In the genomic region with DNA sequence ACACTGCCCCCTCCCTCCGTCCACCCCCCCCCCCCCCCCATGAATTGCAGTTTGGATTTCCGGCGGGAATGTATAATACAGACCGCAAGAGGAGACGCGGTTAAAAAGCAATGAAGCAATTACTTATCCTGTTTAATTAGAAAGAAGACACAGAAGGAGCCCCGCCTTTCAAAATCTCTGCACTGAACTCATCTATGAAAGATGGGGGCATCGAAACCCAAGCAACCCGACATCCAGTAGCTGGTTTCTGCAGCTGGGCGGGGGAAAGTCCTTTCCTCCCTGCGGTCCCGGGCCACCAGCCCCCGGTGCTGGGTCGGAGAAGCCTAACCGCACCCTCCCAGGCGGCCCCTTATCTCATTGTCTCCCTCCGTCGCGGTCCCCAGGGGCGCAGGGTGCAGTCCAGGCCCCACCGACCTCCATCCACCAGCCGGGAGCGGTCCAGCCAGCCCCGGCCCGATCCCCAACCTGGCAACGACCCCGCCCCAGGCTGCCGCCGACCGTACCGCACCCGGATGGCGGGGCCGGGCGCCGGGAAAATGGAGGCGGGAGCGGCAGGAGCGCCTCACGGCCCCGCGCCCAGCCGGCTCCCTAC, we compare ENCODE assay signal across 7 cellular contexts. TPM values are rescaled to one million over a fixed set of nuclear protein-coding genes. Genes with fewer than 3 reads are reported as not detected.
DNase-seq lines count a peak whose midpoint lies in the region; ATAC-seq, FAIRE-seq and TF ChIP-seq lines count a peak whose summit lies in the region.

No MANE protein-coding gene starts in this region.

- ATAC-seq in GM18867 (IDR thresholded peaks at IDR 0.05; ENCODE audit: unreplicated experiment) (peak; percentile 31), HG03039 (IDR thresholded peaks at IDR 0.05; ENCODE audit: unreplicated experiment) (peak; percentile 23), body of pancreas (no peak)

- TF ChIP-seq RAD21 in SK-N-SH (IDR thresholded peaks at IDR 0.05; ENCODE audit: low read length): no peak

- CTCF ChIA-PET in SK-N-SH (lab: Yijun Ruan, JAX): interaction anchor here (0.9 to 1.0 kb wide), 2 partner anchors 70 to 79 kb away, joined by 3 to 4 read pairs; no protein-coding TSS in a partner anchor

- H3K27ac ChIP-seq in SK-N-SH (ENCODE audit: low read depth in 2 of 2, low read length in 1 of 2) (peak overlapping the region; percentile 83 to 84), body of pancreas (peak overlapping the region; percentile 83 to 94 (median 88)), kidney (ENCODE audit: low read depth in 2 of 2, low read length in 2 of 2) (peak overlapping the region; percentile 82 to 88)

- H3K27me3 ChIP-seq in SK-N-SH (ENCODE audit: insufficient read depth): no peaks in the 10 kb centered on the region
- H3K27me3 ChIP-seq in body of pancreas: no peaks in the 10 kb centered on the region

- H4K20me1 ChIP-seq in SK-N-SH (ENCODE audit: insufficient read depth): peaks cover 31% of the 10 kb centered on the region

- H3K4me3 ChIP-seq in SK-N-SH (ENCODE audit: low read depth in 2 of 2, low read length in 1 of 2) (peak overlapping the region; percentile 92 to 95), body of pancreas (peak overlapping the region; percentile 89 to 95), kidney (ENCODE audit: low read length in 2 of 2) (peak overlapping the region; percentile 82 to 92)

- H3K9me2 ChIP-seq in SK-N-SH: no peaks in the 10 kb centered on the region

- peaks cover 4 to 10% of the 10 kb centered on the region in 2 experiments; a peak in 2 of 4 replicates for H3K4me1 ChIP-seq in SK-N-SH (ENCODE audit: control insufficient read depth in 1 of 2, insufficient read depth in 2 of 2, low read depth in 1 of 2, low read length in 1 of 2)
- H3K4me1 ChIP-seq in body of pancreas: peaks cover 11% of the 10 kb centered on the region
- H3K4me1 ChIP-seq in kidney (ENCODE audit: control insufficient read depth in 1 of 2, insufficient read depth in 1 of 2, low read depth in 1 of 2, low read length in 2 of 2): peaks cover 0 to 11% of the 10 kb centered on the region in 2 donors

- TF ChIP-seq CTCF in SK-N-SH (IDR thresholded peaks at IDR 0.05) (no peak), body of pancreas (IDR thresholded peaks at IDR 0.05) (peak in 1 of 7 experiments; percentile 7), kidney (IDR thresholded peaks at IDR 0.05; ENCODE audit: borderline replicate concordance, extremely low read depth, insufficient read depth) (no peak)

- H3K36me3 ChIP-seq in SK-N-SH (replicated peaks in 1 of 2; ENCODE audit: control insufficient read depth in 1 of 2, insufficient read depth in 2 of 2, low read length in 1 of 2): peaks cover 0 to 4% of the 10 kb centered on the region in 2 experiments
- H3K36me3 ChIP-seq in body of pancreas (replicated peaks in 1 of 2; ENCODE audit: insufficient read depth in 1 of 2, low read depth in 2 of 2): no peaks in the 10 kb centered on the region
- no peaks in the 10 kb centered on the region for H3K36me3 ChIP-seq in kidney (ENCODE audit: control insufficient read depth in 1 of 2, insufficient read depth in 2 of 2, low read length in 2 of 2)

- H3K9me3 ChIP-seq in SK-N-SH (no peaks in the 10 kb centered on the region), body of pancreas (no peaks in the 10 kb centered on the region), kidney (ENCODE audit: control insufficient read depth in 1 of 2, low read length in 2 of 2) (no peaks in the 10 kb centered on the region)

- under 1% methylated on average over 21 of the region's 43 CpGs for WGBS in SK-N-SH (ENCODE audit: low lambda C conversion rate)
- 0% methylated on average over 16 to 42 of the region's 43 CpGs for WGBS in body of pancreas, 2 donors

- no peak for FAIRE-seq in kidney (lab: Jason Lieb, UNC)

- intact Hi-C loops in body of pancreas (cut with DNase I): no loop called here
- intact Hi-C loops in kidney (cut with DNase I): no loop called here

- H3F3A ChIP-seq in SK-N-SH (replicated peaks; ENCODE audit: insufficient read depth): peaks cover 23% of the 10 kb centered on the region

- POLR2A ChIA-PET in SK-N-SH (lab: Yijun Ruan, JAX): interaction anchor here (1.4 kb wide), 1 partner anchor 281 kb away, joined by 3 read pairs; no protein-coding TSS in a partner anchor

- H3K9ac ChIP-seq in SK-N-SH: peak overlapping the region; percentile 95
- H3K9ac ChIP-seq in kidney (ENCODE audit: low read length in 2 of 2): peak overlapping the region; percentile 41 to 59

- no peak for TF ChIP-seq POLR2A in body of pancreas (IDR thresholded peaks at IDR 0.05)

- peak overlapping the region; percentile 13; the same call in 1 of the 2 replicates for H2AFZ ChIP-seq in SK-N-SH (ENCODE audit: low read depth)

- peak; percentile 87 for DNase-seq in SK-N-SH
- DNase-seq in body of pancreas: no peak
- DNase-seq in kidney: no peak
- peak; percentile 11 for DNase-seq in stimulated activated CD4-positive, alpha-beta T cell treated with anti-CD3 and anti-CD28 coated beads, Interleukin-1b, Interleukin-23, amount 100 ng/mL, for 48 hours
- no peak for DNase-seq in A172 (ENCODE audit: low spot score)

- H3K79me2 ChIP-seq in SK-N-SH (ENCODE audit: insufficient read depth): peaks cover 47% of the 10 kb centered on the region

- peak overlapping the region; percentile 79 for H3K4me2 ChIP-seq in SK-N-SH

- no peak for TF ChIP-seq EP300 in SK-N-SH (IDR thresholded peaks at IDR 0.05; ENCODE audit: borderline replicate concordance in 1 of 2, low read depth in 1 of 2, low read length in 1 of 2)

TF ChIP-seq in SK-N-SH, 30 proteins besides CTCF, POLR2A, EP300 and RAD21:
- TF ChIP-seq POLR2AphosphoS5 (IDR thresholded peaks at IDR 0.05; ENCODE audit: low read depth, low read length) (no peak), NFIC (IDR thresholded peaks at IDR 0.05; ENCODE audit: borderline replicate concordance) (no peak), TCF12 (IDR thresholded peaks at IDR 0.05) (no peak), TAF1 (IDR thresholded peaks at IDR 0.05; ENCODE audit: borderline replicate concordance, low read depth, low read length) (no peak), NRF1 (IDR thresholded peaks at IDR 0.05; ENCODE audit: low read depth, low read length) (no peak), MXI1 (IDR thresholded peaks at IDR 0.05; ENCODE audit: low read depth, low read length) (no peak), GABPA (IDR thresholded peaks at IDR 0.05; ENCODE audit: low read depth) (no peak), CHD2 (IDR thresholded peaks at IDR 0.05; ENCODE audit: low read length, partially characterized antibody) (no peak), GATA2 (CRISPR knock-in tag; IDR thresholded peaks at IDR 0.05) (no peak), RFX5 (IDR thresholded peaks at IDR 0.05; ENCODE audit: low read length) (no peak), YY1 (IDR thresholded peaks at IDR 0.05; ENCODE audit: low read depth) (no peak), RXRA (IDR thresholded peaks at IDR 0.05; ENCODE audit: borderline replicate concordance, low read depth) (no peak)
- TF ChIP-seq, protein P1, sequence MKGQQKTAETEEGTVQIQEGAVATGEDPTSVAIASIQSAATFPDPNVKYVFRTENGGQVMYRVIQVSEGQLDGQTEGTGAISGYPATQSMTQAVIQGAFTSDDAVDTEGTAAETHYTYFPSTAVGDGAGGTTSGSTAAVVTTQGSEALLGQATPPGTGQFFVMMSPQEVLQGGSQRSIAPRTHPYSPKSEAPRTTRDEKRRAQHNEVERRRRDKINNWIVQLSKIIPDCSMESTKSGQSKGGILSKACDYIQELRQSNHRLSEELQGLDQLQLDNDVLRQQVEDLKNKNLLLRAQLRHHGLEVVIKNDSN (IDR thresholded peaks at IDR 0.05; ENCODE audit: borderline replicate concordance, low read depth): no peak

RNA-seq across cellular contexts. Expression of a gene that starts 0.5 kb away (rescaled TPM):
- 6.5 and 6.7 TPM in 2 replicates for polyA plus RNA-seq in SK-N-SH (2012; rRNA removed)
- polyA plus RNA-seq in SK-N-SH (2012; cell fraction: cytosol; rRNA removed): 10.1 and 10.5 TPM in 2 replicates
- polyA plus RNA-seq in SK-N-SH (2012; cell fraction: nucleus; rRNA removed): 23.0 and 24.1 TPM in 2 replicates
- 10 to 100 TPM; 11.9 TPM for total RNA-seq in body of pancreas
- total RNA-seq in kidney: 90.7 TPM
- 3.5 TPM for polyA plus RNA-seq in kidney (ENCODE audit: insufficient read depth, low read depth, low replicate concordance)
- total RNA-seq in A172 (2014; rRNA removed; shearing (Covaris generic)): 11.2 and 15.5 TPM in 2 replicates

Comparison
In these comparisons a context has a peak if more than half of its experiments do, and no peak if none do; other contexts are left out.
1. DNase-seq: peak in SK-N-SH (single experiment) and stimulated activated CD4-positive, alpha-beta T cell treated with anti-CD3 and anti-CD28 coated beads, Interleukin-1b, Interleukin-23, amount 100 ng/mL, for 48 hours (single experiment); none in body of pancreas (0 of 4), kidney (single experiment) and A172 (single experiment).
2. Peak in every context shown above with its lines, with median percentiles within 50 percentile points of each other: H3K27ac ChIP-seq and H3K4me3 ChIP-seq.